Comparison of ENCODE assay signal across 14 cellular contexts in the genomic region with DNA sequence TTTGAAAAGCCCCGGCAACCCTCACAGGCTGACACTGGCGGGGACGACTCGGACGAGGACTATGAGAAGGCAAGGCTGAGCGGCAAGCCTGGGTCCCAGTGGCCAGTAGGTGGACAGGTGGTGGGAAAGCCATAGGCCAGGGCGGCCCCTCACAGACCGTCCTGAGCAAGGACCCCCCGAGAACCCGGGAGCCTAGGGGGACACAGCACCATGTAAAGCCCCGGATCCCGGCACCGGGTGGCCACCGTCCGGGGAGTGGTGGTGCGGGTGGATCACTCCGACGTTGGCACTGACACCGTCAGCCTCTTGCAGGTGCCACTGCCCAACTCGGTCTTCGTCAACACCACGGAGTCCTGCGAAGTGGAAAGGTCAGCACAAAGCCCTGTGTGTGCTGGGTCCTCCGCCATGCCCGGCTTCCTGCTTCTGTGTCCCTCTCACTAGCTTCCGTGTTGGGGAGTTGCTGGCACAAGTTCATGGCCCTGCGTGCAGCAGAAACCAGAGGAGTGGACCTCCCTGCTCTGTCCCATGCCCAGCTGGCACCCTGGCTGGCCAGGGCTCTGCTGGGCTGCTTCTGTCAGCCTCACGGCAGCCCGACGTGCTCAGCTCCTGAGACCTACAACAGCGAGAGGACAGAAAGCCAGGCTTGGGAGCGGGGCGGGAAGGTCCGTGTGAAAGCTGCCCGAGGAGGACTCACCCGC. TPM values are rescaled to one million over a fixed set of nuclear protein-coding genes. Genes with fewer than 3 reads are reported as not detected.
DNase-seq lines count a peak whose midpoint lies in the region; ATAC-seq and TF ChIP-seq lines count a peak whose summit lies in the region.
"Had no signal": no experiment of that assay in that cellular context is flagged by ENCODE, and none has a peak within 500 bp of the region (broad histone marks: within the 10 kb centered on the region; RNA-seq: fewer than 3 reads in every experiment).

No MANE protein-coding gene starts in this region.

- POLR2A ChIA-PET in activated CD8-positive, alpha-beta T cell treated with anti-CD3 and anti-CD28 coated beads, Interleukin-2, amount 10 ng/mL, durations not matched to agents 7 days and 5 days (lab: Charles Lee): no interaction called here
- POLR2A ChIA-PET in activated CD8-positive, alpha-beta T cell treated with anti-CD3 and anti-CD28 coated beads for 36 hours (lab: Charles Lee): interaction anchor here (0.8 to 2.5 kb wide), 2 partner anchors 19 to 22 kb away, joined by 3 to 11 read pairs; no protein-coding TSS in a partner anchor

- H3K4me1 Mint-ChIP-seq in activated CD8-positive, alpha-beta T cell treated with anti-CD3 and anti-CD28 coated beads, Interleukin-2, amount 10 ng/mL, durations not matched to agents 7 days and 5 days (ENCODE audit: low read depth): peaks cover 33% of the 10 kb centered on the region
- peaks cover 21% of the 10 kb centered on the region for H3K4me1 Mint-ChIP-seq in activated CD8-positive, alpha-beta T cell treated with anti-CD3 and anti-CD28 coated beads for 36 hours (ENCODE audit: low read depth)

- TF ChIP-seq CTCF in activated CD8-positive, alpha-beta T cell treated with anti-CD3 and anti-CD28 coated beads for 36 hours (IDR thresholded peaks at IDR 0.05): no peak
- TF ChIP-seq CTCF in foreskin fibroblast (IDR thresholded peaks at IDR 0.05; ENCODE audit: low read depth, low read length): no peak

- H3K4me3 ChIP-seq in foreskin fibroblast (ENCODE audit: low read depth in 1 of 2, low read length in 2 of 2): no peak overlapping the region

- DNase-seq in activated CD8-positive, alpha-beta T cell treated with anti-CD3 and anti-CD28 coated beads, Interleukin-2, amount 10 ng/mL, durations not matched to agents 7 days and 5 days: no peak
- no peak for DNase-seq in activated CD8-positive, alpha-beta T cell treated with anti-CD3 and anti-CD28 coated beads for 36 hours
- peak; percentile 45 for DNase-seq in islet precursor cell
- peak; percentile 82 for DNase-seq in posterior vena cava (ENCODE audit: low spot score)
- no peak for DNase-seq in foreskin fibroblast
- DNase-seq in COLO829 (ENCODE audit: low spot score): no peak
- no peak for DNase-seq in DMS153 treated with DMSO at 0.1 percent for 48 hours (lab: John Stamatoyannopoulos, UW; ENCODE audit: unreplicated experiment)
- DNase-seq: activated CD4-positive, alpha-beta T cell treated with anti-CD3 and anti-CD28 coated beads, Interleukin-2, amount 50 U/mL, for 4 hours; central memory CD4-positive, alpha-beta T cell; NCI-H1417 treated with DMSO at 0.1 percent for 48 hours; NK-92 treated with Interleukin-12 subunit alpha and Interleukin-12 subunit beta, amount 100 ng/mL, for 24 hours; SHP77 treated with DMSO at 0.1 percent for 48 hours; substantia nigra had no signal

- CTCF ChIA-PET in activated CD8-positive, alpha-beta T cell treated with anti-CD3 and anti-CD28 coated beads, Interleukin-2, amount 10 ng/mL, durations not matched to agents 7 days and 5 days (lab: Charles Lee): no interaction called here
- CTCF ChIA-PET in activated CD8-positive, alpha-beta T cell treated with anti-CD3 and anti-CD28 coated beads for 36 hours (lab: Charles Lee): no interaction called here

- intact Hi-C loops in activated CD8-positive, alpha-beta T cell treated with anti-CD3 and anti-CD28 coated beads for 36 hours (cut with micrococcal nuclease): no loop called here
- intact Hi-C loops in posterior vena cava (cut with DNase I): no loop called here

- peaks cover 56% of the 10 kb centered on the region for H3K36me3 Mint-ChIP-seq in activated CD8-positive, alpha-beta T cell treated with anti-CD3 and anti-CD28 coated beads, Interleukin-2, amount 10 ng/mL, durations not matched to agents 7 days and 5 days (ENCODE audit: low read depth)
- peaks cover 23% of the 10 kb centered on the region for H3K36me3 Mint-ChIP-seq in activated CD8-positive, alpha-beta T cell treated with anti-CD3 and anti-CD28 coated beads for 36 hours (ENCODE audit: low read depth)

- no peaks in the 10 kb centered on the region for H3K27me3 Mint-ChIP-seq in activated CD8-positive, alpha-beta T cell treated with anti-CD3 and anti-CD28 coated beads, Interleukin-2, amount 10 ng/mL, durations not matched to agents 7 days and 5 days (ENCODE audit: low read depth)
- no peaks in the 10 kb centered on the region for H3K27me3 Mint-ChIP-seq in activated CD8-positive, alpha-beta T cell treated with anti-CD3 and anti-CD28 coated beads for 36 hours

- no peaks in the 10 kb centered on the region for H3K9me3 Mint-ChIP-seq in activated CD8-positive, alpha-beta T cell treated with anti-CD3 and anti-CD28 coated beads, Interleukin-2, amount 10 ng/mL, durations not matched to agents 7 days and 5 days (ENCODE audit: insufficient read depth)
- H3K9me3 Mint-ChIP-seq in activated CD8-positive, alpha-beta T cell treated with anti-CD3 and anti-CD28 coated beads for 36 hours: no peaks in the 10 kb centered on the region

- peak; percentile 16 for TF ChIP-seq POLR2A in GM18505 (IDR thresholded peaks at IDR 0.05; ENCODE audit: borderline replicate concordance, extremely low read depth, insufficient read depth, insufficient read length)

- no peak overlapping the region for H3K4me3 Mint-ChIP-seq in activated CD8-positive, alpha-beta T cell treated with anti-CD3 and anti-CD28 coated beads, Interleukin-2, amount 10 ng/mL, durations not matched to agents 7 days and 5 days
- H3K4me3 Mint-ChIP-seq in activated CD8-positive, alpha-beta T cell treated with anti-CD3 and anti-CD28 coated beads for 36 hours: no peak overlapping the region

- no peak for ATAC-seq in activated CD8-positive, alpha-beta T cell treated with anti-CD3 and anti-CD28 coated beads, Interleukin-2, amount 10 ng/mL, durations not matched to agents 7 days and 5 days
- ATAC-seq in activated CD8-positive, alpha-beta T cell treated with anti-CD3 and anti-CD28 coated beads for 36 hours: no peak
- ATAC-seq in GM18505 (IDR thresholded peaks at IDR 0.05; ENCODE audit: unreplicated experiment): no peak

- peak overlapping the region; percentile 66 for H3K27ac Mint-ChIP-seq in activated CD8-positive, alpha-beta T cell treated with anti-CD3 and anti-CD28 coated beads, Interleukin-2, amount 10 ng/mL, durations not matched to agents 7 days and 5 days
- no peak overlapping the region for H3K27ac Mint-ChIP-seq in activated CD8-positive, alpha-beta T cell treated with anti-CD3 and anti-CD28 coated beads for 36 hours

RNA-seq across cellular contexts. Expression of a gene that starts 11.9 kb away (rescaled TPM):
- total RNA-seq in activated CD8-positive, alpha-beta T cell treated with anti-CD3 and anti-CD28 coated beads, Interleukin-2, amount 10 ng/mL, durations not matched to agents 7 days and 5 days: 100 to 1,000 TPM; 252 to 255 TPM
- 100 to 1,000 TPM; 149 to 154 TPM for total RNA-seq in activated CD8-positive, alpha-beta T cell treated with anti-CD3 and anti-CD28 coated beads for 36 hours
- 100 to 1,000 TPM; 297 to 327 TPM for total RNA-seq in posterior vena cava

RNA-seq across cellular contexts. Expression of a gene that starts 38.9 kb away (rescaled TPM):
- 10 to 100 TPM; 88.2 to 93.0 TPM for total RNA-seq in activated CD8-positive, alpha-beta T cell treated with anti-CD3 and anti-CD28 coated beads, Interleukin-2, amount 10 ng/mL, durations not matched to agents 7 days and 5 days
- 10 to 100 TPM; 54.8 to 59.0 TPM for total RNA-seq in activated CD8-positive, alpha-beta T cell treated with anti-CD3 and anti-CD28 coated beads for 36 hours
- 10 to 100 TPM; 47.8 to 52.4 TPM for total RNA-seq in posterior vena cava

Comparison
In these comparisons a context has a peak if more than half of its experiments do, and no peak if none do; other contexts are left out.
1. DNase-seq: peak in islet precursor cell (single experiment) and posterior vena cava (single experiment); none in activated CD8-positive, alpha-beta T cell treated with anti-CD3 and anti-CD28 coated beads, Interleukin-2, amount 10 ng/mL, durations not matched to agents 7 days and 5 days (single experiment), activated CD8-positive, alpha-beta T cell treated with anti-CD3 and anti-CD28 coated beads for 36 hours (single experiment), foreskin fibroblast (0 of 2), COLO829 (single experiment) and DMS153 treated with DMSO at 0.1 percent for 48 hours (single experiment).